ENCODE assay signal across 8 cellular contexts in the genomic region with DNA sequence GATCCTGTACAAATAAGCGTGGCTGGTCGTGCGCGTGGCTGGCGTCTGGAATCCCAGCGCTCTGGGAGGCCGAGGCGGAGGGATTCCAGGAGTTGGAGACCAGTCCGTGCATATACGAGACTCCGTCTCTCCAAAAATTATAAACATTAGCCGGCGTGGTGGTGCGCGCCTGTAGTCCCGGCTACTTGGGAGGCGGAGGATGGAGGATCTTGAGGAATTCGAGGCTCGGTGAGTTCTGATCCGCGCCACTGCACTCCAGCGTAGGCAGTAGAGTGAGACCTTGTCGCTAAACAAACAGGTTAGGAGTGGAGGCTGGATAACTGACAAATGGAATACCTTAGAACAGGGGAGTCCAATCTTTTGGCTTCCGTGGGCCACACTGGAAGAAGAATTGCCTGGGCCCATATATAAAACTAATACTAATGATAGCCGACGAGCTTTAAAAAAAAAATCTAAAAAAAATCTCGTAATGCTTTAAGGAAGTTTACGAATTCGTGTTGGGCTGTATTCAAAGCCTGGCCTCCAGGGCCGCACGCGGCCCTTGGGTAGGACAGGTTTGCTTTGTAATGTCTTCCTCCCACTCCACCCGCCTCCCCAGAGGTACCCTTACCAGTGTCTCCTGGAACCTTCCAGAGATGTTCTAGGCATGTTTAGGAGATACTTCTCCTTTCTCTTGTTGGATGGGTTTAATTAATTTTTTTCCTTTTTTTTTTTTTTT. TPM values are rescaled to one million over a fixed set of nuclear protein-coding genes. Genes with fewer than 3 reads are reported as not detected.
DNase-seq lines count a peak whose midpoint lies in the region; ATAC-seq and TF ChIP-seq lines count a peak whose summit lies in the region.

No MANE protein-coding gene starts in this region.

- H3K36me3 ChIP-seq in heart right ventricle = peaks cover 0 to 36% (median 12%) of the 10 kb centered on the region in 9 donors
- H3K36me3 ChIP-seq in iPS-20b (ENCODE audit: insufficient read depth, low read depth, low read length) = peaks cover 31% of the 10 kb centered on the region
- H3K36me3 ChIP-seq in stomach smooth muscle (ENCODE audit: control insufficient read depth in 2 of 2, insufficient read depth in 2 of 2, low read length in 2 of 2) = peaks cover 11 to 13% of the 10 kb centered on the region in 2 donors

- H3K27me3 Mint-ChIP-seq in activated T-helper 17 cell treated with anti-CD3 and anti-CD28 coated beads, Interleukin-2, amount 50 U/mL, for 72 hours = no peaks in the 10 kb centered on the region

- H3K4me1 Mint-ChIP-seq in activated T-helper 17 cell treated with anti-CD3 and anti-CD28 coated beads, Interleukin-2, amount 50 U/mL, for 72 hours = peaks cover 31% of the 10 kb centered on the region

- peaks cover 82% of the 10 kb centered on the region for H3K36me3 Mint-ChIP-seq in activated T-helper 17 cell treated with anti-CD3 and anti-CD28 coated beads, Interleukin-2, amount 50 U/mL, for 72 hours (ENCODE audit: low read depth)

- H3K4me3 ChIP-seq in heart right ventricle (peak overlapping the region; percentile 65 to 94 (median 83)), iPS-20b (ENCODE audit: low read length) (peak overlapping the region; percentile 98), stomach smooth muscle (ENCODE audit: low read length in 2 of 2) (peak overlapping the region; percentile 99 to 100)

- no peaks in the 10 kb centered on the region for H3K27me3 ChIP-seq in heart right ventricle
- H3K27me3 ChIP-seq in iPS-20b (ENCODE audit: insufficient read depth, low read length) = no peaks in the 10 kb centered on the region
- H3K27me3 ChIP-seq in stomach smooth muscle (ENCODE audit: control insufficient read depth in 1 of 2, insufficient read depth in 2 of 2, low read length in 2 of 2) = no peaks in the 10 kb centered on the region

- ATAC-seq in heart right ventricle = peak in 1 of 8 donors; percentile 2
- ATAC-seq in activated T-helper 17 cell treated with anti-CD3 and anti-CD28 coated beads, Interleukin-2, amount 50 U/mL, for 72 hours (replicated peaks) = no peak
- no peak for ATAC-seq in GM19035 (IDR thresholded peaks at IDR 0.05; ENCODE audit: unreplicated experiment)
- ATAC-seq in HG02763 (IDR thresholded peaks at IDR 0.05; ENCODE audit: unreplicated experiment) = no peak

- H3K9me3 ChIP-seq in heart right ventricle (no peaks in the 10 kb centered on the region), iPS-20b (ENCODE audit: insufficient read depth, low read depth, low read length) (no peaks in the 10 kb centered on the region), stomach smooth muscle (ENCODE audit: control insufficient read depth in 2 of 2, low read length in 2 of 2) (no peaks in the 10 kb centered on the region)

- peak overlapping the region; percentile 99 for H3K4me3 Mint-ChIP-seq in activated T-helper 17 cell treated with anti-CD3 and anti-CD28 coated beads, Interleukin-2, amount 50 U/mL, for 72 hours

- WGBS in heart right ventricle, 2 donors = 49% methylated on average over 33 of the region's 33 CpGs

- H3K9ac ChIP-seq in iPS-20b (ENCODE audit: low read depth, low read length) (peak overlapping the region; percentile 98; the same call in 1 of the 2 replicates), stomach smooth muscle (ENCODE audit: low read length in 2 of 2) (peak overlapping the region; percentile 95 to 98)

- no peaks in the 10 kb centered on the region for H3K9me3 Mint-ChIP-seq in activated T-helper 17 cell treated with anti-CD3 and anti-CD28 coated beads, Interleukin-2, amount 50 U/mL, for 72 hours

- peak overlapping the region; percentile 52 to 94 (median 89) for H3K27ac ChIP-seq in heart right ventricle
- no peak overlapping the region for H3K27ac ChIP-seq in iPS-20b (ENCODE audit: low read length)
- peak overlapping the region; percentile 93 for H3K27ac ChIP-seq in stomach smooth muscle (ENCODE audit: low read length)

- TF ChIP-seq CTCF in heart right ventricle (IDR thresholded peaks at IDR 0.05) = no peak

- no peak for DNase-seq in heart right ventricle
- no peak for DNase-seq in cardiac septum (ENCODE audit: low spot score)
- DNase-seq in NCI-H446 treated with DMSO at 0.1 percent for 48 hours (lab: John Stamatoyannopoulos, UW) = no peak

- H3K4me1 ChIP-seq in heart right ventricle = peaks cover 0 to 53% (median 36%) of the 10 kb centered on the region in 9 donors
- H3K4me1 ChIP-seq in iPS-20b (ENCODE audit: insufficient read depth, low read length) = no peaks in the 10 kb centered on the region; the same call in 1 of the 2 replicates
- peaks cover 10% of the 10 kb centered on the region for H3K4me1 ChIP-seq in stomach smooth muscle (ENCODE audit: control insufficient read depth, insufficient read depth, low read length)

- peak overlapping the region; percentile 98 for H3K27ac Mint-ChIP-seq in activated T-helper 17 cell treated with anti-CD3 and anti-CD28 coated beads, Interleukin-2, amount 50 U/mL, for 72 hours

- intact Hi-C loops in heart right ventricle (cut with DNase I) = loop anchor here in 5 of 10 donors (5.0 to 10.0 kb wide), 3 partner anchors 60 to 213 kb away; partner anchors contain the start of gene GSPT1 (in 2 of the 5)
- intact Hi-C loops in cardiac septum (cut with DNase I) = no loop called here

RNA-seq across cellular contexts. Expression of gene RSL1D1, which starts 0.9 kb away (rescaled TPM):
- 100 to 1,000 TPM in 6 of 10 donors, 10 to 100 TPM in 4; 89.4 to 133 (median 105) TPM for total RNA-seq in heart right ventricle
- polyA plus RNA-seq in heart right ventricle = 10 to 100 TPM; 24.7 to 63.3 TPM
- total RNA-seq in cardiac septum = 77.9 TPM
- 100 to 1,000 TPM; 275 to 288 TPM for total RNA-seq in activated T-helper 17 cell treated with anti-CD3 and anti-CD28 coated beads, Interleukin-2, amount 50 U/mL, for 72 hours

RNA-seq across cellular contexts. Expression of gene ZC3H7A, which starts 55.2 kb away (rescaled TPM):
- total RNA-seq in heart right ventricle = 10 to 100 TPM; 26.8 to 36.1 (median 30.6) TPM
- polyA plus RNA-seq in heart right ventricle = 10 to 100 TPM; 15.2 to 22.8 TPM
- 33.4 TPM for total RNA-seq in cardiac septum
- 100 to 1,000 TPM in 1 of 2 donors, 10 to 100 TPM in 1; 67.6 to 144 TPM for total RNA-seq in activated T-helper 17 cell treated with anti-CD3 and anti-CD28 coated beads, Interleukin-2, amount 50 U/mL, for 72 hours
